Comparison of ENCODE assay signal across 8 cellular contexts in the genomic region with DNA sequence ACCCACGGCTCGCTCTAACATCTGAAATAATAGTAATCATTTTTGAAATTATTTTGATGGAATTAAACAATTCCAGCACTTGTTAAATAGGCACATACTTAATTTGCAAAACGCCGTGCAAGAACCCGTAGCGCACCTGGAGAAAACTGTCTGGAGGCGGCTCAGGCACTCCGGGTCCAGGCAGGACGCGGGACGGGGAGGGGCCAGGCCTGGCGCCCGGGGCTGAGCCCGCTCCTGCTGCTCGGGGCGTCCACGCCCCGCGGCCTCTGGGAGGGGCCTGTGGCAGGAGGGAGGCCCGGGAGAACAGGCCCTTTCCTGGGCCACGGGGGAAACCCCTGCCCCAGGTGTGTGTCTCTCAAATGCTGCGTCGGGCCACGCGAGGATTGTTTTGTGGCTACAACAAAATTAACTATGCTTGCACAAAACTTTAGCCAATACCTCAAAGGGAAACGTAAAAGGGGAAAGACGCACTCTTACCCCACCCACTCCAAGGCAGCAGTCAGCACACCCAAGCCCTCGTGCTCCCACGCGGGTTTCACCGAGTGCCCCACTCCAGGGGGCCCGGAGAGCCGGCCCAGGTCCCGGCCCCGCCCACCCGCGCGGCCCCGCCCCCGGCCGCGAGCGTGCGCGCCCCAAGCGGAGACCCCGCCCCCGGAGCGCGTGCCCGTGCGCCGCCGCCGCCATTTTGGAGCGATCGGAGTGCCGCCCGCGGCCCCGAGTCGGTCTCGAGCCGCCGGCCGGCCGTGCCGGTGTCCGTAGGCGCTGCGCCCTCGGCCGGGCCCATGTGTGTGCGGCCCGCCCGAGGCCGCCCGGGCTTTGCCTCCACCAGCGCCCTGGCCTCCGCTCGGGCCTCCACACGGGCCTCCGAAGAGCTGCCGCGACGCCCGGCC. TPM values are rescaled to one million over a fixed set of nuclear protein-coding genes. Genes with fewer than 3 reads are reported as not detected.
DNase-seq lines count a peak whose midpoint lies in the region; ATAC-seq and TF ChIP-seq lines count a peak whose summit lies in the region.

Gene PPP6R2, plus strand, starts transcription at position 677 of the 890 bp plus-strand sequence. CDS start 50,582 bp downstream, outside the sequence.

- intact Hi-C loops in T-helper 1 cell treated with Interleukin-12 subunit alpha and Interleukin-12 subunit beta and Interleukin-4 antibody, amounts not matched to agents 30 ng/mL and 1 ng/mL, for 36 hours (cut with micrococcal nuclease) = loop anchor here (1.0 to 5.0 kb wide), 10 partner anchors 16 to 383 kb away; partner anchors contain the start of genes DENND6B, LMF2, PIM3 and TUBGCP6
- intact Hi-C loops in left ventricle myocardium superior (cut with micrococcal nuclease) = loop anchor here (10.0 kb wide), 1 partner anchor 98 kb away; the partner anchor contains the start of gene TUBGCP6

- H3K9me2 ChIP-seq in DOHH2 (replicated peaks; ENCODE audit: control insufficient read depth, low read length) = no peaks in the 10 kb centered on the region

- H3K4me3 ChIP-seq in DOHH2 (ENCODE audit: low read length) (peak within 1 kb of the TSS; percentile 88), urinary bladder (ENCODE audit: low read depth, low read length) (peak within 1 kb of the TSS; percentile 98)

- H4K20me1 ChIP-seq in DOHH2 (ENCODE audit: control insufficient read depth, insufficient read depth, low read depth, low read length) = no peaks in the 10 kb centered on the region

- under 1% methylated on average over 87 of the region's 87 CpGs for WGBS in urinary bladder

- H3K79me2 ChIP-seq in DOHH2 (ENCODE audit: control insufficient read depth, low read length) = peaks cover 52% of the 10 kb centered on the region

- H3K4me2 ChIP-seq in DOHH2 (ENCODE audit: low read length) = peak within 1 kb of the TSS; percentile 99

- no peaks in the 10 kb centered on the region for H3K27me3 ChIP-seq in DOHH2 (ENCODE audit: control insufficient read depth, low read length)

- H3K9me3 ChIP-seq in DOHH2 (ENCODE audit: control insufficient read depth, insufficient read depth, low read length) = peaks cover 14% of the 10 kb centered on the region; the same call in 1 of the 2 replicates

- H3F3A ChIP-seq in DOHH2 (ENCODE audit: control insufficient read depth, insufficient read depth) = peaks cover 45% of the 10 kb centered on the region

- ATAC-seq in GM21528 (IDR thresholded peaks at IDR 0.05; ENCODE audit: low FRiP score, unreplicated experiment) = peak; percentile 54
- peak; percentile 96 for ATAC-seq in left ventricle myocardium superior

- TF ChIP-seq CTCF in DOHH2 (IDR thresholded peaks at IDR 0.05; ENCODE audit: low read depth, low read length, poor library complexity, severe bottlenecking) = peak; percentile 7

- H3K27ac ChIP-seq in DOHH2 (ENCODE audit: low read depth, low read length) (peak within 1 kb of the TSS; percentile 98), urinary bladder (ENCODE audit: low read depth) (no peak within 1 kb of the TSS)

- peaks cover 51% of the 10 kb centered on the region for H3K4me1 ChIP-seq in DOHH2 (ENCODE audit: control insufficient read depth, low read length)
- H3K4me1 ChIP-seq in urinary bladder (ENCODE audit: insufficient read depth) = peaks cover 3% of the 10 kb centered on the region

- peaks cover 26% of the 10 kb centered on the region for H3K36me3 ChIP-seq in DOHH2 (ENCODE audit: control insufficient read depth, low read length)
- H3K36me3 ChIP-seq in urinary bladder (ENCODE audit: insufficient read depth) = no peaks in the 10 kb centered on the region

- DNase-seq in KG1 (lab: John Stamatoyannopoulos, UW) (peak; percentile 57), amniotic epithelial cell (ENCODE audit: low read depth) (peak; percentile 44), left ventricle myocardium superior (peak; percentile 93), pulmonary artery endothelial cell (ENCODE audit: low read depth, low spot score) (no peak)

RNA-seq across cellular contexts. Expression of gene PPP6R2, which starts in this region (rescaled TPM):
- total RNA-seq in T-helper 1 cell treated with Interleukin-12 subunit alpha and Interleukin-12 subunit beta and Interleukin-4 antibody, amounts not matched to agents 30 ng/mL and 1 ng/mL, for 36 hours = 60.8 and 64.6 TPM in 2 replicates
- total RNA-seq in left ventricle myocardium superior (44.3 TPM), pulmonary artery endothelial cell (62.3 and 72.9 TPM in 2 replicates), urinary bladder (31.1 TPM)
- polyA plus RNA-seq in urinary bladder = 46.0 TPM
